ENCODE assay signal across 8 cellular contexts in genomic region chr1:203649551-203650011, GRCh38. TPM values are rescaled to one million over a fixed set of nuclear protein-coding genes. Genes with fewer than 3 reads are reported as not detected.
DNase-seq lines count a peak whose midpoint lies in the region; ATAC-seq, FAIRE-seq and TF ChIP-seq lines count a peak whose summit lies in the region.

No MANE protein-coding gene starts in this region.

- H3K9me3 ChIP-seq in astrocyte (ENCODE audit: insufficient read depth, low read depth, low read length) (no peaks in the 10 kb centered on the region), MG63 (no peaks in the 10 kb centered on the region)

- no peak overlapping the region for H3K27ac Mint-ChIP-seq in astrocyte (ENCODE audit: unreplicated experiment)

- no peak for TF ChIP-seq CTCF in astrocyte (IDR thresholded peaks at IDR 0.05; ENCODE audit: insufficient read depth, low read depth, low read length)

- H3K9ac ChIP-seq in astrocyte (ENCODE audit: low read length) (peak overlapping the region; percentile 55), rectal smooth muscle tissue (ENCODE audit: low read length) (no peak overlapping the region)

- H3K9me3 Mint-ChIP-seq in astrocyte (ENCODE audit: unreplicated experiment), result no peaks in the 10 kb centered on the region

- peak; percentile 29 for ATAC-seq in GM21367 (IDR thresholded peaks at IDR 0.05; ENCODE audit: unreplicated experiment)
- ATAC-seq in HG03439 (IDR thresholded peaks at IDR 0.05; ENCODE audit: unreplicated experiment), result peak; percentile 59

- H3K27me3 Mint-ChIP-seq in astrocyte (ENCODE audit: low read depth, unreplicated experiment), result no peaks in the 10 kb centered on the region

- peaks cover 28% of the 10 kb centered on the region for H4K20me1 ChIP-seq in astrocyte (ENCODE audit: insufficient read depth, low read length)

- no peak for FAIRE-seq in astrocyte (lab: Jason Lieb, UNC)

- peaks cover 37% of the 10 kb centered on the region for H3K4me1 Mint-ChIP-seq in astrocyte (ENCODE audit: low read depth, unreplicated experiment)

- H3K27me3 ChIP-seq in astrocyte (ENCODE audit: insufficient read depth, low read length), result no peaks in the 10 kb centered on the region
- H3K27me3 ChIP-seq in rectal smooth muscle tissue (ENCODE audit: control insufficient read depth, insufficient read depth, low read length), result no peaks in the 10 kb centered on the region
- H3K27me3 ChIP-seq in MG63, result no peaks in the 10 kb centered on the region

- peak overlapping the region; percentile 57 for H3K27ac ChIP-seq in astrocyte (ENCODE audit: low read depth, low read length)
- peak overlapping the region; percentile 82 for H3K27ac ChIP-seq in rectal smooth muscle tissue (ENCODE audit: low read depth, low read length)

- no peak overlapping the region for H3K4me3 Mint-ChIP-seq in astrocyte (ENCODE audit: unreplicated experiment)

- H3K36me3 ChIP-seq in astrocyte (ENCODE audit: insufficient read depth, low read length), result no peaks in the 10 kb centered on the region
- no peaks in the 10 kb centered on the region for H3K36me3 ChIP-seq in rectal smooth muscle tissue (ENCODE audit: control insufficient read depth, insufficient read depth, low read length)
- H3K36me3 ChIP-seq in MG63, result peaks cover 50% of the 10 kb centered on the region

- H3K4me3 ChIP-seq in astrocyte (ENCODE audit: insufficient read depth, low read depth, low read length) (no peak overlapping the region), rectal smooth muscle tissue (ENCODE audit: low read length) (peak overlapping the region; percentile 11), MG63 (no peak overlapping the region)

- no peak overlapping the region for H2AFZ ChIP-seq in astrocyte (ENCODE audit: low read depth, low read length)

- DNase-seq in astrocyte (ENCODE audit: low read depth) (no peak), NCI-H2196 treated with DMSO at 0.1 percent for 48 hours (lab: John Stamatoyannopoulos, UW; ENCODE audit: unreplicated experiment) (no peak), cerebellar nuclear complex (lab: John Stamatoyannopoulos, UW) (no peak), HuH-7.5 (ENCODE audit: low spot score) (no peak), MG63 (no peak)

- H3K4me2 ChIP-seq in astrocyte (ENCODE audit: low read length), result peak overlapping the region; percentile 70

- H3K4me1 ChIP-seq in astrocyte (ENCODE audit: insufficient read depth, low read length) (peaks cover 29% of the 10 kb centered on the region), rectal smooth muscle tissue (ENCODE audit: control insufficient read depth, insufficient read depth, low read length) (peaks cover 38% of the 10 kb centered on the region)

- peaks cover 83% of the 10 kb centered on the region for H3K79me2 ChIP-seq in astrocyte (ENCODE audit: insufficient read depth, low read length)

- peaks cover 3% of the 10 kb centered on the region for H3K36me3 Mint-ChIP-seq in astrocyte (ENCODE audit: low read depth, unreplicated experiment)

RNA-seq across cellular contexts. Expression of gene ATP2B4, which starts 22.9 kb away (rescaled TPM):
- total RNA-seq in astrocyte, result 103 and 114 TPM in 2 replicates
- total RNA-seq in MG63 (2014; rRNA removed; shearing (Covaris generic); ENCODE audit: low replicate concordance), result 37.6 and 43.6 TPM in 2 replicates
